In the genomic region with DNA sequence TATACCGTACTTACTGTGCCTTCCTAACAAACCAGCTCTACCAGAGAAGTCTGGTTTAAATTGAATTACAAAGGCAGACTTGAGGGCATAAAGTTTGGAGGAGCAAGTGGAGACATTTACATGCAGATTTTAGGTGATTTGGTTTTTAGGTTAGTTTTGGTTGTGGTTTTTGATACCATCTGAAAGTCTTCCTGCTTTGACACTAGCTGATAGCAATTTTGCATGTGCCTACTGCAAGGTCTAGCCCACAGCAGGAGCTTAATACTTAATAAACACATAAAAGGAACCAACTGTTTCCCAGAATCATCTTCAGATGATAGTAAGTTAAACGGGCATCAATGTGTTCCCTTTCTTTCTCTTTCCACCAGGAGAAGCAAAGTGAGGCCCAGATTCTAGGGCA, we compare ENCODE assay signal across 24 cellular contexts. TPM values are rescaled to one million over a fixed set of nuclear protein-coding genes. Genes with fewer than 3 reads are reported as not detected.
DNase-seq lines count a peak whose midpoint lies in the region; ATAC-seq and TF ChIP-seq lines count a peak whose summit lies in the region.
"Had no signal": no experiment of that assay in that cellular context is flagged by ENCODE, and none has a peak within 500 bp of the region (broad histone marks: within the 10 kb centered on the region; RNA-seq: fewer than 3 reads in every experiment).

No MANE protein-coding gene starts in this region.

- intact Hi-C loops in posterior cingulate gyrus (cut with DNase I), result no loop called here

- peak overlapping the region; percentile 18 for H3K4me3 Mint-ChIP-seq in activated naive CD8-positive, alpha-beta T cell
- no peak overlapping the region for H3K4me3 Mint-ChIP-seq in activated naive CD8-positive, alpha-beta T cell treated with anti-CD3 and anti-CD28 coated beads, Interleukin-2, amount 50 U/mL, for 24 hours
- H3K4me3 Mint-ChIP-seq in HFFc6, result no peak overlapping the region
- peak overlapping the region; percentile 22 for H3K4me3 Mint-ChIP-seq in T-helper 2 cell treated with Interferon-gamma antibody and Interleukin-4, amounts not matched to agents 5 μg/mL and 100 μg/mL, for 36 hours
- H3K4me3 Mint-ChIP-seq: CD14-positive monocyte had no signal

- ATAC-seq in activated naive CD8-positive, alpha-beta T cell treated with anti-CD3 and anti-CD28 coated beads, Interleukin-2, amount 50 U/mL, for 24 hours, result no peak
- no peak for ATAC-seq in HG03095 (IDR thresholded peaks at IDR 0.05; ENCODE audit: unreplicated experiment)
- ATAC-seq: GM12878, SK-N-SH treated with all-trans-retinoic acid at 6 μM for 48 hours had no signal

- no peaks in the 10 kb centered on the region for H3K9me3 Mint-ChIP-seq in activated naive CD8-positive, alpha-beta T cell (ENCODE audit: low read depth)
- H3K9me3 Mint-ChIP-seq in activated naive CD8-positive, alpha-beta T cell treated with anti-CD3 and anti-CD28 coated beads, Interleukin-2, amount 50 U/mL, for 24 hours, result no peaks in the 10 kb centered on the region
- no peaks in the 10 kb centered on the region for H3K9me3 Mint-ChIP-seq in HFFc6
- peaks cover 8% of the 10 kb centered on the region for H3K9me3 Mint-ChIP-seq in T-helper 2 cell treated with Interferon-gamma antibody and Interleukin-4, amounts not matched to agents 5 μg/mL and 100 μg/mL, for 36 hours
- H3K9me3 Mint-ChIP-seq: CD14-positive monocyte had no signal

- peaks cover 40% of the 10 kb centered on the region for H3K4me1 Mint-ChIP-seq in activated naive CD8-positive, alpha-beta T cell (ENCODE audit: low read depth)
- peaks cover 33% of the 10 kb centered on the region for H3K4me1 Mint-ChIP-seq in activated naive CD8-positive, alpha-beta T cell treated with anti-CD3 and anti-CD28 coated beads, Interleukin-2, amount 50 U/mL, for 24 hours
- peaks cover 91% of the 10 kb centered on the region for H3K4me1 Mint-ChIP-seq in HFFc6 (ENCODE audit: low read depth)
- H3K4me1 Mint-ChIP-seq in T-helper 2 cell treated with Interferon-gamma antibody and Interleukin-4, amounts not matched to agents 5 μg/mL and 100 μg/mL, for 36 hours (ENCODE audit: low read depth), result peaks cover 73% of the 10 kb centered on the region

- DNase-seq in activated naive CD8-positive, alpha-beta T cell treated with anti-CD3 and anti-CD28 coated beads, Interleukin-2, amount 50 U/mL, for 24 hours, result no peak
- no peak for DNase-seq in HFFc6
- DNase-seq in T-helper 2 cell treated with Interferon-gamma antibody and Interleukin-4, amounts not matched to agents 5 μg/mL and 100 μg/mL, for 36 hours (ENCODE audit: low spot score), result no peak
- DNase-seq in posterior cingulate gyrus, result no peak
- no peak for DNase-seq in A172 (ENCODE audit: low spot score)
- DNase-seq: ACHN; AML-193; GDM1; GM23248; Karpas-422; MM.1S; NCI-H1105; NCI-H187; NCI-H345; NCI-H526; NK-92 treated with Interleukin-12 subunit alpha and Interleukin-12 subunit beta, amount 100 ng/mL, for 24 hours; SHP77 treated with DMSO at 0.1 percent for 48 hours had no signal

- peaks cover 4% of the 10 kb centered on the region for H3K27me3 Mint-ChIP-seq in activated naive CD8-positive, alpha-beta T cell
- H3K27me3 Mint-ChIP-seq in activated naive CD8-positive, alpha-beta T cell treated with anti-CD3 and anti-CD28 coated beads, Interleukin-2, amount 50 U/mL, for 24 hours, result peaks cover 3% of the 10 kb centered on the region
- H3K27me3 Mint-ChIP-seq in HFFc6 (ENCODE audit: insufficient read depth), result no peaks in the 10 kb centered on the region
- peaks cover 7% of the 10 kb centered on the region for H3K27me3 Mint-ChIP-seq in T-helper 2 cell treated with Interferon-gamma antibody and Interleukin-4, amounts not matched to agents 5 μg/mL and 100 μg/mL, for 36 hours (ENCODE audit: low read depth)

- H3K36me3 Mint-ChIP-seq in activated naive CD8-positive, alpha-beta T cell, result no peaks in the 10 kb centered on the region
- H3K36me3 Mint-ChIP-seq in activated naive CD8-positive, alpha-beta T cell treated with anti-CD3 and anti-CD28 coated beads, Interleukin-2, amount 50 U/mL, for 24 hours (ENCODE audit: low read depth), result no peaks in the 10 kb centered on the region
- H3K36me3 Mint-ChIP-seq in HFFc6 (ENCODE audit: low read depth), result no peaks in the 10 kb centered on the region
- H3K36me3 Mint-ChIP-seq in T-helper 2 cell treated with Interferon-gamma antibody and Interleukin-4, amounts not matched to agents 5 μg/mL and 100 μg/mL, for 36 hours (ENCODE audit: low read depth), result peaks cover 5% of the 10 kb centered on the region
- H3K36me3 Mint-ChIP-seq: CD14-positive monocyte had no signal

- H3K27ac Mint-ChIP-seq in activated naive CD8-positive, alpha-beta T cell, result no peak overlapping the region
- no peak overlapping the region for H3K27ac Mint-ChIP-seq in activated naive CD8-positive, alpha-beta T cell treated with anti-CD3 and anti-CD28 coated beads, Interleukin-2, amount 50 U/mL, for 24 hours
- H3K27ac Mint-ChIP-seq in HFFc6, result peak overlapping the region; percentile 90
- H3K27ac Mint-ChIP-seq in T-helper 2 cell treated with Interferon-gamma antibody and Interleukin-4, amounts not matched to agents 5 μg/mL and 100 μg/mL, for 36 hours, result peak overlapping the region; percentile 52
- H3K27ac Mint-ChIP-seq: CD14-positive monocyte had no signal

- no peak for TF ChIP-seq CTCF in HFFc6 (IDR thresholded peaks at IDR 0.05)

RNA-seq across cellular contexts. Expression of a gene that starts 3.4 kb away (rescaled TPM):
- 10 to 100 TPM in 2 of 6 experiments, 1 to 10 TPM in 4; 8.5 to 54.1 (median 9.1) TPM for total RNA-seq in HFFc6 (2021; fragmentation: NEBNext Ultra II Directional; extraction: Animal tissue kit (Norgen Biotek cat#: 25700))
- 1.4 and 2.5 TPM in 2 replicates for total RNA-seq in A172 (2014; rRNA removed; shearing (Covaris generic))
- total RNA-seq: GM12878, OCI-LY7 had no signal

RNA-seq across cellular contexts. Expression of a gene that starts 35.2 kb away (rescaled TPM):
- not detected for total RNA-seq in HFFc6 (2021; fragmentation: NEBNext Ultra II Directional; extraction: Animal tissue kit (Norgen Biotek cat#: 25700))
- not detected in 2 replicates for total RNA-seq in A172 (2014; rRNA removed; shearing (Covaris generic))
- total RNA-seq: GM12878, GM23248, OCI-LY7, RPMI7951 had no signal

Comparison
In these comparisons a context has a peak if more than half of its experiments do, and no peak if none do; other contexts are left out.
1. H3K4me3 Mint-ChIP-seq: peak in activated naive CD8-positive, alpha-beta T cell (single experiment) and T-helper 2 cell treated with Interferon-gamma antibody and Interleukin-4, amounts not matched to agents 5 μg/mL and 100 μg/mL, for 36 hours (single experiment); none in activated naive CD8-positive, alpha-beta T cell treated with anti-CD3 and anti-CD28 coated beads, Interleukin-2, amount 50 U/mL, for 24 hours (single experiment) and HFFc6 (single experiment).
2. H3K27ac Mint-ChIP-seq: peak in HFFc6 (single experiment) and T-helper 2 cell treated with Interferon-gamma antibody and Interleukin-4, amounts not matched to agents 5 μg/mL and 100 μg/mL, for 36 hours (single experiment); none in activated naive CD8-positive, alpha-beta T cell (single experiment) and activated naive CD8-positive, alpha-beta T cell treated with anti-CD3 and anti-CD28 coated beads, Interleukin-2, amount 50 U/mL, for 24 hours (single experiment).